In genomic region chr6:16129623-16130243, GRCh38 we compare ENCODE assay signal across 3 cellular contexts.
TF ChIP-seq lines count a peak whose summit lies in the region.

No MANE protein-coding gene starts in this region.

TF ChIP-seq in IMR-90, 13 proteins besides CTCF, POLR2A, EP300 and RAD21:
- TF ChIP-seq NFE2L2 (IDR thresholded peaks at IDR 0.05; ENCODE audit: low read depth, low read length) (no peak), CHD1 (IDR thresholded peaks at IDR 0.05; ENCODE audit: low read depth, low read length) (no peak), RFX5 (IDR thresholded peaks at IDR 0.05; ENCODE audit: low read depth, low read length) (no peak), BHLHE40 (IDR thresholded peaks at IDR 0.05; ENCODE audit: low read depth, low read length) (no peak), CEBPB (IDR thresholded peaks at IDR 0.05; ENCODE audit: low read depth, low read length) (no peak), SMC3 (IDR thresholded peaks at IDR 0.05; ENCODE audit: low read depth, low read length) (no peak), MAFK (IDR thresholded peaks at IDR 0.05; ENCODE audit: low read depth, low read length) (no peak), USF2 (IDR thresholded peaks at IDR 0.05; ENCODE audit: low read depth, low read length) (no peak), MAZ (IDR thresholded peaks at IDR 0.05; ENCODE audit: borderline replicate concordance, low read depth, low read length) (no peak), RCOR1 (IDR thresholded peaks at IDR 0.05; ENCODE audit: insufficient replicate concordance, low read length) (no peak), FOS (IDR thresholded peaks at IDR 0.05; ENCODE audit: low read depth, low read length) (no peak), MXI1 (IDR thresholded peaks at IDR 0.05; ENCODE audit: borderline replicate concordance, low read depth, low read length) (no peak)
- TF ChIP-seq, protein P1, sequence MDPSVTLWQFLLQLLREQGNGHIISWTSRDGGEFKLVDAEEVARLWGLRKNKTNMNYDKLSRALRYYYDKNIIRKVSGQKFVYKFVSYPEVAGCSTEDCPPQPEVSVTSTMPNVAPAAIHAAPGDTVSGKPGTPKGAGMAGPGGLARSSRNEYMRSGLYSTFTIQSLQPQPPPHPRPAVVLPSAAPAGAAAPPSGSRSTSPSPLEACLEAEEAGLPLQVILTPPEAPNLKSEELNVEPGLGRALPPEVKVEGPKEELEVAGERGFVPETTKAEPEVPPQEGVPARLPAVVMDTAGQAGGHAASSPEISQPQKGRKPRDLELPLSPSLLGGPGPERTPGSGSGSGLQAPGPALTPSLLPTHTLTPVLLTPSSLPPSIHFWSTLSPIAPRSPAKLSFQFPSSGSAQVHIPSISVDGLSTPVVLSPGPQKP (IDR thresholded peaks at IDR 0.05; ENCODE audit: borderline replicate concordance, low read depth, low read length): no peak

TF ChIP-seq in WTC11, 78 proteins besides CTCF, POLR2A, EP300 and RAD21:
- TF ChIP-seq SOX15 (CRISPR knock-in tag; IDR thresholded peaks at IDR 0.05) (no peak), ZNF317 (CRISPR knock-in tag; IDR thresholded peaks at IDR 0.05; ENCODE audit: borderline replicate concordance, low read depth) (0 out of 2 replicates have a peak, but pooled peaks have one; percentile 20)

TF ChIP-seq in H1, 55 proteins besides CTCF, POLR2A, EP300 and RAD21:
- TF ChIP-seq TAF7 (optimal IDR thresholded peaks at IDR 0.05; ENCODE audit: borderline replicate concordance, low read depth, low read length): peak; percentile 29
- TF ChIP-seq GABPA (IDR thresholded peaks at IDR 0.05; ENCODE audit: borderline replicate concordance, insufficient read depth, low read length): no peak
